In genomic region chr1:209627349-209628196, GRCh38 we compare ENCODE assay signal across 8 cellular contexts. TPM values are rescaled to one million over a fixed set of nuclear protein-coding genes. Genes with fewer than 3 reads are reported as not detected.
DNase-seq lines count a peak whose midpoint lies in the region; ATAC-seq and TF ChIP-seq lines count a peak whose summit lies in the region.

No MANE protein-coding gene starts in this region.

- H3K4me2 ChIP-seq in GM23338 (no peak overlapping the region), parathyroid adenoma (ENCODE audit: low read length) (no peak overlapping the region)

- H3K9me2 ChIP-seq in GM23338 (ENCODE audit: insufficient read depth), result no peaks in the 10 kb centered on the region

- H3K4me1 Mint-ChIP-seq in GM23338 (peaks cover 34% of the 10 kb centered on the region), type B pancreatic cell (ENCODE audit: unreplicated experiment) (no peaks in the 10 kb centered on the region)

- DNase-seq in EL (peak; percentile 76), GM23338 (ENCODE audit: low spot score) (peak; percentile 91), M059J (ENCODE audit: low read depth) (peak; percentile 69), SJCRH30 (peak; percentile 90 to 95), germinal center (ENCODE audit: low spot score) (peak; percentile 69), type B pancreatic cell (ENCODE audit: extremely low spot score, unreplicated experiment) (peak; percentile 85)
- peak; percentile 66 for DNase-seq in activated gamma-delta T cell treated with anti-CD3 and anti-CD28 coated beads, Interleukin-2, amount 50 U/mL, for 16 hours (ENCODE audit: low read depth)

- ATAC-seq in GM23338, result peak; percentile 88

- H3K27ac ChIP-seq in GM23338 (ENCODE audit: low read depth) (no peak overlapping the region), SJCRH30 (peak overlapping the region; percentile 98), parathyroid adenoma (no peak overlapping the region)

- TF ChIP-seq CTCF in GM23338 (conservative IDR thresholded peaks at IDR 0.05; ENCODE audit: low read depth in 2 of 2) (peak; percentile 87 to 98), parathyroid adenoma (IDR thresholded peaks at IDR 0.05) (peak; percentile 82), type B pancreatic cell (conservative IDR thresholded peaks at IDR 0.05) (peak; percentile 98)

- H3K27me3 ChIP-seq in GM23338 (ENCODE audit: insufficient read depth), result no peaks in the 10 kb centered on the region
- no peaks in the 10 kb centered on the region for H3K27me3 ChIP-seq in SJCRH30
- H3K27me3 ChIP-seq in parathyroid adenoma (ENCODE audit: control insufficient read depth, insufficient read depth, low read length), result no peaks in the 10 kb centered on the region

- H3K36me3 Mint-ChIP-seq in GM23338 (ENCODE audit: low read depth) (no peaks in the 10 kb centered on the region; the same call in 2 of the 3 replicates), type B pancreatic cell (no peaks in the 10 kb centered on the region)

- H3F3A ChIP-seq in GM23338 (replicated peaks; ENCODE audit: low read depth), result no peaks in the 10 kb centered on the region

- H4K20me1 ChIP-seq in GM23338 (replicated peaks; ENCODE audit: insufficient read depth), result no peaks in the 10 kb centered on the region

- no peak overlapping the region for H3K4me3 Mint-ChIP-seq in GM23338
- H3K4me3 Mint-ChIP-seq in type B pancreatic cell, result no peak overlapping the region

- no peaks in the 10 kb centered on the region for H3K79me2 ChIP-seq in GM23338 (replicated peaks; ENCODE audit: insufficient read depth)
- no peaks in the 10 kb centered on the region for H3K79me2 ChIP-seq in parathyroid adenoma

- no peak overlapping the region for H3K9ac ChIP-seq in parathyroid adenoma

- H2AFZ ChIP-seq in GM23338, result peak overlapping the region; percentile 90; the same call in 1 of the 2 replicates
- H2AFZ ChIP-seq in parathyroid adenoma, result no peak overlapping the region

- H3K36me3 ChIP-seq in GM23338 (ENCODE audit: insufficient read depth) (no peaks in the 10 kb centered on the region), SJCRH30 (no peaks in the 10 kb centered on the region), parathyroid adenoma (ENCODE audit: control insufficient read depth, insufficient read depth, low read length) (no peaks in the 10 kb centered on the region)

- no peak overlapping the region for H3K4me3 ChIP-seq in GM23338
- no peak overlapping the region for H3K4me3 ChIP-seq in SJCRH30
- H3K4me3 ChIP-seq in parathyroid adenoma (ENCODE audit: low read depth, low read length), result no peak overlapping the region

- H3K27ac Mint-ChIP-seq in GM23338, result no peak overlapping the region
- H3K27ac Mint-ChIP-seq in type B pancreatic cell, result no peak overlapping the region

- H3K9me3 Mint-ChIP-seq in GM23338 (no peaks in the 10 kb centered on the region; the same call in 2 of the 3 replicates), type B pancreatic cell (no peaks in the 10 kb centered on the region)

- H3K4me1 ChIP-seq in GM23338 (ENCODE audit: insufficient read depth) (peaks cover 15% of the 10 kb centered on the region), SJCRH30 (peaks cover 32% of the 10 kb centered on the region), parathyroid adenoma (no peaks in the 10 kb centered on the region)

- H3K27me3 Mint-ChIP-seq in GM23338 (ENCODE audit: insufficient read depth, low read depth, poor library complexity) (peaks cover 9% of the 10 kb centered on the region), type B pancreatic cell (peaks cover 16% of the 10 kb centered on the region)

- H3K9me3 ChIP-seq in SJCRH30 (replicated peaks), result no peaks in the 10 kb centered on the region
- H3K9me3 ChIP-seq in parathyroid adenoma (ENCODE audit: control insufficient read depth, low read length), result no peaks in the 10 kb centered on the region

TF ChIP-seq in GM23338, 12 proteins besides CTCF, POLR2A, EP300 and RAD21 (continues in another document):
- TF ChIP-seq EZH2phosphoT487 (IDR thresholded peaks at IDR 0.05; ENCODE audit: unreplicated experiment), result no peak
- no peak for TF ChIP-seq JUNB (IDR thresholded peaks at IDR 0.05; ENCODE audit: unreplicated experiment)
- no peak for TF ChIP-seq EZH2 (IDR thresholded peaks at IDR 0.05; ENCODE audit: low read depth, unreplicated experiment)
- no peak for TF ChIP-seq STAT1 (IDR thresholded peaks at IDR 0.05; ENCODE audit: unreplicated experiment)
- no peak for TF ChIP-seq ZNF331 (CRISPR knock-in tag; IDR thresholded peaks at IDR 0.05; ENCODE audit: low read depth)
- TF ChIP-seq ETS1 (IDR thresholded peaks at IDR 0.05), result no peak
- no peak for TF ChIP-seq ZNF114 (CRISPR knock-in tag; IDR thresholded peaks at IDR 0.05)
- no peak for TF ChIP-seq NANOG (IDR thresholded peaks at IDR 0.05; ENCODE audit: borderline replicate concordance)
- no peak for TF ChIP-seq REST (IDR thresholded peaks at IDR 0.05; ENCODE audit: unreplicated experiment)
- TF ChIP-seq POLR2AphosphoS5 (IDR thresholded peaks at IDR 0.05; ENCODE audit: low read depth), result no peak

RNA-seq across cellular contexts. Expression of gene LAMB3, which starts 24.7 kb away (rescaled TPM):
- total RNA-seq in GM23338 (2014; rRNA removed; shearing (Covaris generic)), result 0.52 and 0.93 TPM in 2 replicates
- 0.05 and 0.19 TPM in 2 replicates for polyA plus RNA-seq in GM23338 (2016; fragmentation: Nextera tagmentation; extraction: Ambion mirVana)
- total RNA-seq in M059J (2014; rRNA removed; shearing (Covaris generic)), result 31.5 and 62.2 TPM in 2 replicates
- total RNA-seq in SJCRH30 (2014; rRNA removed; shearing (Covaris generic)), result 8.9 and 9.1 TPM in 2 replicates
- 17.0 and 47.3 TPM in 2 replicates for total RNA-seq in type B pancreatic cell (ENCODE audit: low replicate concordance)

RNA-seq across cellular contexts. Expression of gene CAMK1G, which starts 44.1 kb away (rescaled TPM):
- total RNA-seq in GM23338 (2014; rRNA removed; shearing (Covaris generic)), result 0.76 and 2.8 TPM in 2 replicates
- polyA plus RNA-seq in GM23338 (2016; fragmentation: Nextera tagmentation; extraction: Ambion mirVana), result 0.09 and 0.32 TPM in 2 replicates
- 3.0 and 4.5 TPM in 2 replicates for total RNA-seq in M059J (2014; rRNA removed; shearing (Covaris generic))
- not detected in 2 replicates for total RNA-seq in SJCRH30 (2014; rRNA removed; shearing (Covaris generic))
- 2.0 and 9.4 TPM in 2 replicates for total RNA-seq in type B pancreatic cell (ENCODE audit: low replicate concordance)

RNA-seq across cellular contexts. Expression of gene G0S2, which starts 47.6 kb away (rescaled TPM):
- 0.43 and 3.2 TPM in 2 replicates for total RNA-seq in GM23338 (2014; rRNA removed; shearing (Covaris generic))
- polyA plus RNA-seq in GM23338 (2016; fragmentation: Nextera tagmentation; extraction: Ambion mirVana), result 6.0 and 8.2 TPM in 2 replicates
- 267 and 322 TPM in 2 replicates for total RNA-seq in M059J (2014; rRNA removed; shearing (Covaris generic))
- total RNA-seq in SJCRH30 (2014; rRNA removed; shearing (Covaris generic)), result 1.3 and 1.8 TPM in 2 replicates
- total RNA-seq in type B pancreatic cell (ENCODE audit: low replicate concordance), result 0.88 and 6.4 TPM in 2 replicates

Comparison
In these comparisons a context has a peak if more than half of its experiments do, and no peak if none do; other contexts are left out.
1. RNA of gene G0S2, which starts 47.6 kb away (total RNA-seq): 267 to 322 TPM in M059J; 0.88 to 6.4 TPM in type B pancreatic cell, 0.43 to 3.2 TPM in GM23338 and 1.3 to 1.8 TPM in SJCRH30; every median in the first group is over 10 times any median in the second.
2. Peak in every context shown above with its lines, with median percentiles within 50 percentile points of each other: DNase-seq and CTCF ChIP-seq.